In the genomic region with DNA sequence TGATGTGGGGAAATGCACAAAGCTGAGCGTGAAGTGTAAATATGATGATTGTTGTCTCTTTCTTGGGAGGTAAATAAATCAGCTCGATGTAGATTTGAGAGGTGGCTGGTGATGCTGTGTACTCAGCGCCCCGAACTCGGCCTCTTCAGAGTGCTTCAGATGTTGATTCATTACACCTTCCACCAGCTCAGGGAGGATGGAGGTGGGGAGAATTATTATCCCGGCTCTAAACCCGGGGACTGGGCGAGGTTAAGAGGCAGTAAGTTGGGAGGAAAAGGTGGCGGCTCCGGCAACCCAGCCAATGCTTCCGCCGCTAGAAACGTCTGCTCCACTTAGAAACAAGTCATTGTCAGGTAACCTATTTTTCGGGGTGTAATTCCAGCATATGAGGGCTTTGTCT, we compare ENCODE assay signal across 18 cellular contexts.
DNase-seq lines count a peak whose midpoint lies in the region; ATAC-seq and TF ChIP-seq lines count a peak whose summit lies in the region.
"Had no signal": no experiment of that assay in that cellular context is flagged by ENCODE, and none has a peak within 500 bp of the region (broad histone marks: within the 10 kb centered on the region; RNA-seq: fewer than 3 reads in every experiment).

No MANE protein-coding gene starts in this region.

- DNase-seq in NCI-H1092 treated with DMSO at 0.1 percent for 48 hours (lab: John Stamatoyannopoulos, UW) (peak; percentile 29), NCI-H1092 (lab: John Stamatoyannopoulos, UW) (no peak), COLO668 (lab: John Stamatoyannopoulos, UW; ENCODE audit: unreplicated experiment) (peak; percentile 11), lower lobe of right lung (no peak), NCI-H2107 (lab: John Stamatoyannopoulos, UW) (no peak)
- DNase-seq: 8988T; CD4-positive, alpha-beta T cell; DMS153; NCI-H1436; NCI-H2029 treated with DMSO at 0.1 percent for 48 hours; NCI-H226; NCI-H526; PC-9; SIG-M5 had no signal

- 0 out of 2 replicates have a peak overlapping the region, but pooled peaks have one; percentile 52 for H2AFZ ChIP-seq in OCI-LY3 (ENCODE audit: low read depth, low read length)
- H2AFZ ChIP-seq: PC-9 had no signal

- H3K36me3 ChIP-seq in OCI-LY3 (replicated peaks; ENCODE audit: low read depth, low read length) (no peaks in the 10 kb centered on the region), lower lobe of right lung (no peaks in the 10 kb centered on the region)

- H3K4me2 ChIP-seq in OCI-LY3 (ENCODE audit: low read length) = no peak overlapping the region
- H3K4me2 ChIP-seq: PC-9 had no signal

- H3K4me1 ChIP-seq in OCI-LY3 (ENCODE audit: low read length) (peaks cover 8% of the 10 kb centered on the region), lower lobe of right lung (no peaks in the 10 kb centered on the region)

- H3K9me3 ChIP-seq in OCI-LY3 (ENCODE audit: insufficient read depth, low read length) = no peaks in the 10 kb centered on the region
- no peaks in the 10 kb centered on the region for H3K9me3 ChIP-seq in lower lobe of right lung

- no peaks in the 10 kb centered on the region for H3K79me2 ChIP-seq in OCI-LY3 (ENCODE audit: low read length)

- no peak overlapping the region for H3K9ac ChIP-seq in OCI-LY3 (ENCODE audit: low read length)

- H3K4me3 ChIP-seq in OCI-LY3 (ENCODE audit: low read length) (no peak overlapping the region), lower lobe of right lung (no peak overlapping the region)
- H3K4me3 ChIP-seq: PC-9 had no signal

- ATAC-seq in lower lobe of right lung (peak; percentile 44 to 71), GM18907 (IDR thresholded peaks at IDR 0.05; ENCODE audit: unreplicated experiment) (no peak), GM19452 (IDR thresholded peaks at IDR 0.05; ENCODE audit: unreplicated experiment) (no peak)

- no peaks in the 10 kb centered on the region for H4K20me1 ChIP-seq in OCI-LY3 (ENCODE audit: insufficient read depth, low read length)

- intact Hi-C loops in lower lobe of right lung (cut with DNase I) = no loop called here

- no peak for TF ChIP-seq CTCF in OCI-LY3 (IDR thresholded peaks at IDR 0.05; ENCODE audit: low read depth, low read length)
- no peak for TF ChIP-seq CTCF in lower lobe of right lung (IDR thresholded peaks at IDR 0.05)

- H3K27ac ChIP-seq in OCI-LY3 (ENCODE audit: low read length) (no peak overlapping the region), lower lobe of right lung (no peak overlapping the region)
- H3K27ac ChIP-seq: PC-9, RWPE1 had no signal

- H3K27me3 ChIP-seq in OCI-LY3 (ENCODE audit: low read depth, low read length) = no peaks in the 10 kb centered on the region
- peaks cover 28% of the 10 kb centered on the region for H3K27me3 ChIP-seq in lower lobe of right lung (ENCODE audit: low read depth)

Comparison
In these comparisons a context has a peak if more than half of its experiments do, and no peak if none do; other contexts are left out.
1. DNase-seq: peak in NCI-H1092 treated with DMSO at 0.1 percent for 48 hours (single experiment) and COLO668 (single experiment); none in NCI-H1092 (single experiment), lower lobe of right lung (single experiment) and NCI-H2107 (single experiment).
2. ATAC-seq: peak in lower lobe of right lung (2 of 2); none in GM18907 (single experiment) and GM19452 (single experiment).